In genomic region chr2:136117909-136118818, GRCh38 we compare ENCODE assay signal across 8 cellular contexts. TPM values are rescaled to one million over a fixed set of nuclear protein-coding genes. Genes with fewer than 3 reads are reported as not detected.
DNase-seq lines count a peak whose midpoint lies in the region; ATAC-seq and TF ChIP-seq lines count a peak whose summit lies in the region.

Gene CXCR4, minus strand, starts transcription at chr2:136118149. Its CDS starts 89 bp downstream, at chr2:136118060.

- H3K9me3 ChIP-seq in HEK293 (ENCODE audit: control insufficient read depth, insufficient read depth, low read depth, low read length): no peaks in the 10 kb centered on the region

- ATAC-seq in activated B cell treated with CpG ODN at 0.5 μM for 24 hours (ENCODE audit: low read depth): peak; percentile 51
- ATAC-seq in HG02973 (IDR thresholded peaks at IDR 0.05; ENCODE audit: unreplicated experiment): no peak

- peak within 1 kb of the TSS; percentile 73 for H3K4me3 ChIP-seq in HEK293 (ENCODE audit: low read depth, low read length)

- H3K9me3 Mint-ChIP-seq in activated B cell treated with CpG ODN at 0.5 μM for 24 hours: no peaks in the 10 kb centered on the region

- peak; percentile 80 for TF ChIP-seq CTCF in HEK293 (tag by site-specific recombination; IDR thresholded peaks at IDR 0.05)
- no peak for TF ChIP-seq CTCF in activated B cell treated with CpG ODN at 0.5 μM for 24 hours (IDR thresholded peaks at IDR 0.05)

- H3K27me3 Mint-ChIP-seq in activated B cell treated with CpG ODN at 0.5 μM for 24 hours: no peaks in the 10 kb centered on the region

- H3K36me3 ChIP-seq in HEK293 (ENCODE audit: control insufficient read depth in 2 of 2, insufficient read depth in 1 of 2, low read length in 2 of 2): peaks cover 9 to 18% of the 10 kb centered on the region in 2 experiments; a peak in 2 of 3 replicates

- peak within 1 kb of the TSS; percentile 97 for H3K27ac Mint-ChIP-seq in activated B cell treated with CpG ODN at 0.5 μM for 24 hours

- CTCF ChIA-PET in HEK293 (lab: Yijun Ruan, JAX) (interaction anchor here (0.7 to 0.9 kb wide), 2 partner anchors 17 to 129 kb away, joined by 3 read pairs; no protein-coding TSS in a partner anchor), activated B cell treated with CpG ODN at 0.5 μM for 24 hours (lab: Charles Lee) (interaction anchor here (1.0 to 2.6 kb wide), 5 partner anchors 12 to 258 kb away, joined by 3 to 18 read pairs (median 9); no protein-coding TSS in a partner anchor)

- POLR2A ChIA-PET in HEK293 (lab: Yijun Ruan, JAX) (interaction anchor here (0.6 to 1.8 kb wide), 4 partner anchors 12 to 1189 kb away, joined by 3 to 6 read pairs (median 4); partner anchors contain the start of gene DARS1), activated B cell treated with CpG ODN at 0.5 μM for 24 hours (lab: Charles Lee) (interaction anchor here (0.6 to 10.9 kb wide), 53 partner anchors 8 to 266 kb away, joined by 3 to 478 read pairs (median 7); partner anchors contain the start of gene DARS1)

- DNase-seq in DMS153 (lab: John Stamatoyannopoulos, UW) (peak; percentile 92), NCI-H2081 treated with DMSO at 0.1 percent for 48 hours (lab: John Stamatoyannopoulos, UW) (peak; percentile 23), activated B cell treated with CpG ODN at 0.5 μM for 24 hours (peak; percentile 90), caudate nucleus (lab: John Stamatoyannopoulos, UW) (peak in 53 of 61 donors; percentile 5 to 70 (median 44)), left kidney (ENCODE audit: low read depth, low spot score) (peak; percentile 90)
- DNase-seq in stimulated activated CD4-positive, alpha-beta T cell treated with anti-CD3 and anti-CD28 coated beads, Interleukin-1b, Interleukin-23, amount 100 ng/mL, for 48 hours: peak; percentile 80

- H3K36me3 Mint-ChIP-seq in activated B cell treated with CpG ODN at 0.5 μM for 24 hours (ENCODE audit: low read depth): peaks cover 51% of the 10 kb centered on the region

- peaks cover 5% of the 10 kb centered on the region; the same call in 1 of the 2 replicates for H3K4me1 ChIP-seq in HEK293 (ENCODE audit: control insufficient read depth, insufficient read depth, low read length)

- H3K27ac ChIP-seq in HEK293 (ENCODE audit: extremely low read depth, low read depth, low read length): peak within 1 kb of the TSS; percentile 80
- no peak within 1 kb of the TSS for H3K27ac ChIP-seq in caudate nucleus (ENCODE audit: low read depth, low read length)

- intact Hi-C loops in activated B cell treated with CpG ODN at 0.5 μM for 24 hours (cut with micrococcal nuclease): loop anchor here (1.0 to 5.0 kb wide), 9 partner anchors 61 to 264 kb away; partner anchors contain the start of gene DARS1

- peak within 1 kb of the TSS; percentile 96 for H3K4me3 Mint-ChIP-seq in activated B cell treated with CpG ODN at 0.5 μM for 24 hours

- H3K4me1 Mint-ChIP-seq in activated B cell treated with CpG ODN at 0.5 μM for 24 hours: peaks cover 66% of the 10 kb centered on the region

TF ChIP-seq in HEK293, 187 proteins besides CTCF, POLR2A, EP300 and RAD21 (continues in another document):
- TF ChIP-seq ZXDB (tag by site-specific recombination; IDR thresholded peaks at IDR 0.05): 0 out of 2 replicates have a peak, but pooled peaks have one; percentile 47
- 0 out of 2 replicates have a peak, but pooled peaks have one; percentile 1 for TF ChIP-seq ZBTB8A (tag by site-specific recombination; IDR thresholded peaks at IDR 0.05)
- TF ChIP-seq ZNF561 (tag by site-specific recombination; IDR thresholded peaks at IDR 0.05; ENCODE audit: borderline replicate concordance): peak; percentile 27; the same call in 1 of the 2 replicates
- TF ChIP-seq ZSCAN18 (tag by site-specific recombination; IDR thresholded peaks at IDR 0.05): no peak
- TF ChIP-seq GLIS1 (tag by site-specific recombination; IDR thresholded peaks at IDR 0.05): peak; percentile 87
- peak; percentile 71; the same call in 1 of the 2 replicates for TF ChIP-seq KLF8 (tag by site-specific recombination; IDR thresholded peaks at IDR 0.05)
- 0 out of 2 replicates have a peak, but pooled peaks have one; percentile 12 for TF ChIP-seq ZBTB1 (tag by site-specific recombination; IDR thresholded peaks at IDR 0.05)
- no peak for TF ChIP-seq YY2 (tag by site-specific recombination; IDR thresholded peaks at IDR 0.05)
- TF ChIP-seq PRDM10 (tag by site-specific recombination; IDR thresholded peaks at IDR 0.05): peak; percentile 76
- peak; percentile 39; the same call in 1 of the 2 replicates for TF ChIP-seq MZF1 (tag by site-specific recombination; IDR thresholded peaks at IDR 0.05; ENCODE audit: borderline replicate concordance)
- TF ChIP-seq ZNF843 (tag by site-specific recombination; IDR thresholded peaks at IDR 0.05): peak; percentile 55
- TF ChIP-seq GLIS2 (tag by site-specific recombination; IDR thresholded peaks at IDR 0.05): peak; percentile 89
- peak; percentile 65 for TF ChIP-seq PATZ1 (tag by site-specific recombination; IDR thresholded peaks at IDR 0.05)
- TF ChIP-seq ZFP37 (tag by site-specific recombination; IDR thresholded peaks at IDR 0.05): 0 out of 2 replicates have a peak, but pooled peaks have one; percentile 58
- TF ChIP-seq IKZF3 (tag by site-specific recombination; IDR thresholded peaks at IDR 0.05): peak; percentile 69; the same call in 1 of the 2 replicates
- TF ChIP-seq ZBTB26 (tag by site-specific recombination; optimal IDR thresholded peaks at IDR 0.05): peak; percentile 13
- TF ChIP-seq TRIM28 (IDR thresholded peaks at IDR 0.05; ENCODE audit: borderline replicate concordance, low read length): no peak; the same call in 1 of the 2 replicates
- peak; percentile 52; the same call in 1 of the 2 replicates for TF ChIP-seq KLF1 (tag by site-specific recombination; IDR thresholded peaks at IDR 0.05)

RNA-seq across cellular contexts. Expression of gene CXCR4, which starts in this region (rescaled TPM):
- total RNA-seq in activated B cell treated with CpG ODN at 0.5 μM for 24 hours: 200 and 213 TPM in 2 replicates

Comparison
In these comparisons a context has a peak if more than half of its experiments do, and no peak if none do; other contexts are left out.
1. DNase-seq: peak in every context shown above with its lines; median percentile 92 in DMS153; 90 in activated B cell treated with CpG ODN at 0.5 μM for 24 hours; 90 in left kidney; 80 in stimulated activated CD4-positive, alpha-beta T cell treated with anti-CD3 and anti-CD28 coated beads, Interleukin-1b, Interleukin-23, amount 100 ng/mL, for 48 hours; 44 in caudate nucleus; 23 in NCI-H2081 treated with DMSO at 0.1 percent for 48 hours.